In the genomic region with DNA sequence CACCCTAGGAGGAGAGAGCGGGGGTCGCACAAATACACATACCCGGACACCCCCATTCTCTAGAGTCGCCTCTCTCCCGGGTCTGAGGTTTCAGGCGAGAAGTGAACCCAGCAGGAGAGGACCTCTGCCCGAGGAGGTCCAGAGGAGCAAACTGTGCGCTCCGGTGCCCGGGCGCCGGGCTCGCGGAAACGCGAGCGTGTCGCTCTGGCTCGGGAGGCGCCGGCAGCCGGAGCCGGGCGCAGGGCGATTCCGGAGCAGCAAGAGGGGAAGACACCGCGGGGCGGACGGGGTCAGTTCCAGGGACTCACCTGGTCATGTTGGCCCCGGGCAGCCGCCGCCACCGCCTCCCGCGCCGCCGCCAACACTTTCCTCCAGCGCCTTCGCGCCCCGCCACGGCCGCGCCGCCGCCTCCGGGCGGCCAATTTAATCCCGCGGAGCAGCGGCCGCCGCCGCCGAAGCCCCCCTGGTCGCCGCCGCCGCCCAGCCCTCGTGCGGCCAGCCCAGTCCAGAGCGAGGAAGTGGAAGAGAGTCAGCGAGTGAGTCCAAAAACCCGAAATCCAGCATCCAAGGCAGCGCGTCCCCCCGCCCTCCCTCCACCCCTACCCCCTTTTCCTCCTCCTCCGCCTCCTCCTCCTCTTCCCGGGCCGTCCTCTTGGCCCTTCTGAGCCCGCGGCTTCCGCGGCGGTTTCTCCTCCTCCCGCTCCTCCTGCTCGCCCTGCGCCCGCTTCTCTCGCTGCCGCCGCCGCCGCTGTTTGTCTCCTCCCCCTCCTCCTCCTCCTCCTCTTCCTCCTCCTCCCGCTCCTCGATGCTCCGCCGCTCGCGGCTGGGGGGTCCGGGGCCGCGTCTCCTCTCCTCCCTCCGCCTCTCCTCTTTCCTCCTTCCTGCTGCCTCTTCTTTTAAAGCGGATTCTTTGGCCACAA, we compare ENCODE assay signal across 9 cellular contexts.
DNase-seq lines count a peak whose midpoint lies in the region; ATAC-seq, FAIRE-seq and TF ChIP-seq lines count a peak whose summit lies in the region.
"Had no signal": no experiment of that assay in that cellular context is flagged by ENCODE, and none has a peak within 500 bp of the region (broad histone marks: within the 10 kb centered on the region; RNA-seq: fewer than 3 reads in every experiment).

No MANE protein-coding gene starts in this region.

- H4K91ac ChIP-seq in H1 (replicated peaks; ENCODE audit: insufficient read length, low read length): peak overlapping the region; percentile 17
- no peak overlapping the region for H4K91ac ChIP-seq in mesenchymal stem cell (ENCODE audit: low read length)

- TF ChIP-seq POLR2A in H1 (IDR thresholded peaks at IDR 0.05; ENCODE audit: control extremely low read depth in 1 of 2, low read depth in 2 of 2, low read length in 2 of 2) (peak; percentile 31 to 48; a peak in 2 of 3 replicates), suprapubic skin (IDR thresholded peaks at IDR 0.05) (no peak)

- peak; percentile 24 for DNase-seq in A673 (ENCODE audit: low spot score)
- DNase-seq in GM13977 (ENCODE audit: low spot score): peak; percentile 28
- peak; percentile 20 for DNase-seq in SKM-1 (lab: John Stamatoyannopoulos, UW; ENCODE audit: unreplicated experiment)
- DNase-seq in H1 (ENCODE audit: low read depth in 1 of 2, low spot score in 2 of 2): peak; percentile 29 to 83
- DNase-seq in mesenchymal stem cell: peak; percentile 55
- peak in 1 of 2 donors; percentile 55 for DNase-seq in suprapubic skin (ENCODE audit: low spot score in 2 of 2)
- no peak for DNase-seq in OCI-M1 (lab: John Stamatoyannopoulos, UW)

- H3K79me1 ChIP-seq in H1 (ENCODE audit: low read depth, low read length) (no peaks in the 10 kb centered on the region), mesenchymal stem cell (replicated peaks; ENCODE audit: low read length, poor library complexity, severe bottlenecking) (peaks cover 8% of the 10 kb centered on the region)

- peaks cover 97% of the 10 kb centered on the region for H3K27me3 ChIP-seq in A673 (replicated peaks; ENCODE audit: insufficient read depth, low read depth, low read length, poor library complexity)
- no peaks in the 10 kb centered on the region; a peak in 3 of 7 replicates for H3K27me3 ChIP-seq in H1 (replicated peaks in 1 of 4; ENCODE audit: control insufficient read depth in 3 of 4, extremely low read depth in 1 of 4, insufficient read depth in 3 of 4, low read length in 3 of 4)
- peaks cover 0 to 12% of the 10 kb centered on the region in 2 experiments for H3K27me3 ChIP-seq in mesenchymal stem cell (ENCODE audit: control insufficient read depth in 1 of 2, insufficient read depth in 1 of 2, low read length in 2 of 2)
- peaks cover 61% of the 10 kb centered on the region for H3K27me3 ChIP-seq in suprapubic skin

- no peak overlapping the region for H3K14ac ChIP-seq in H1 (ENCODE audit: insufficient read length)
- H3K14ac ChIP-seq in mesenchymal stem cell (ENCODE audit: low read length in 2 of 2): no peak overlapping the region

- intact Hi-C loops in A673 (cut with micrococcal nuclease; ENCODE audit: unreplicated experiment): no loop called here

- H2BK12ac ChIP-seq in H1 (ENCODE audit: low read depth, low read length): 0 out of 2 replicates have a peak overlapping the region, but pooled peaks have one; percentile 29
- peak overlapping the region in 1 of 2 experiments; percentile 88 for H2BK12ac ChIP-seq in mesenchymal stem cell (ENCODE audit: low read length in 2 of 2)

- H3K4me1 ChIP-seq in A673 (ENCODE audit: insufficient read depth, low read length, poor library complexity, severe bottlenecking) (no peaks in the 10 kb centered on the region), H1 (replicated peaks in 1 of 4; ENCODE audit: control insufficient read depth in 3 of 4, insufficient read depth in 4 of 4, low read length in 3 of 4) (peaks cover 2 to 15% (median 8%) of the 10 kb centered on the region in 4 experiments; a peak in 5 of 7 replicates), mesenchymal stem cell (ENCODE audit: control insufficient read depth, insufficient read depth, low read depth, low read length) (peaks cover 7% of the 10 kb centered on the region), suprapubic skin (peaks cover 22% of the 10 kb centered on the region)

- H3K4me2 ChIP-seq in H1 (ENCODE audit: insufficient read depth in 1 of 2, low read depth in 2 of 2, low read length in 2 of 2) (peak overlapping the region; percentile 95 to 97), mesenchymal stem cell (ENCODE audit: low read length, poor library complexity, severe bottlenecking) (peak overlapping the region; percentile 90)

- CTCF ChIA-PET in A673 (lab: Charles Lee) (no interaction called here), H1 (lab: Charles Lee; ENCODE audit: partially characterized antibody) (interaction anchor here (0.7 to 1.9 kb wide), 3 partner anchors 59 to 107 kb away, joined by 3 to 5 read pairs (median 3); no protein-coding TSS in a partner anchor)

- H2BK15ac ChIP-seq in H1 (ENCODE audit: low read length) (no peak overlapping the region), mesenchymal stem cell (ENCODE audit: low read depth, poor library complexity, severe bottlenecking) (peak overlapping the region; percentile 98)

- WGBS in H1 (ENCODE audit: extremely low coverage in 1 of 2, insufficient coverage in 1 of 2, insufficient read length in 1 of 2, insufficient replicate concordance in 2 of 2, low coverage in 1 of 2, low lambda C conversion rate in 2 of 2, missing lambda C conversion rate in 1 of 2), 2 experiments: 2% methylated on average over 50 of the region's 96 CpGs; no CpG with 5 or more reads in 1 of the 2 experiments
- WGBS in mesenchymal stem cell: under 1% methylated on average over 62 of the region's 96 CpGs
- under 1% methylated on average over 63 of the region's 96 CpGs for WGBS in suprapubic skin

- no peaks in the 10 kb centered on the region for H4K20me1 ChIP-seq in H1 (replicated peaks in 1 of 2; ENCODE audit: control insufficient read depth in 1 of 2, insufficient read depth in 2 of 2, low read length in 2 of 2)

- H3K56ac ChIP-seq in H1 (replicated peaks; ENCODE audit: insufficient read length, low read depth, low read length): peak overlapping the region; percentile 90

- peak overlapping the region; percentile 7; the same call in 1 of the 2 replicates for H2BK5ac ChIP-seq in H1 (ENCODE audit: low read depth, low read length)
- no peak overlapping the region for H2BK5ac ChIP-seq in mesenchymal stem cell (ENCODE audit: low read depth, low read length, poor library complexity, severe bottlenecking)

- peak overlapping the region; percentile 40 for H4K5ac ChIP-seq in H1 (ENCODE audit: insufficient read length, low read depth, low read length)

- no peaks in the 10 kb centered on the region for H3K36me3 ChIP-seq in A673 (ENCODE audit: insufficient read depth, low read length, poor library complexity, severe bottlenecking)
- H3K36me3 ChIP-seq in H1 (ENCODE audit: control insufficient read depth in 2 of 4, insufficient read depth in 4 of 4, low read length in 3 of 4): no peaks in the 10 kb centered on the region; a peak in 1 of 8 replicates
- H3K36me3 ChIP-seq in mesenchymal stem cell (ENCODE audit: control insufficient read depth in 1 of 2, insufficient read depth in 2 of 2, low read depth in 1 of 2, low read length in 2 of 2): no peaks in the 10 kb centered on the region
- H3K36me3 ChIP-seq in suprapubic skin: no peaks in the 10 kb centered on the region

- peak overlapping the region; percentile 56 to 89 (median 78) for H3K9ac ChIP-seq in H1 (replicated peaks in 1 of 4; ENCODE audit: extremely low read depth in 1 of 4, low read depth in 3 of 4, low read length in 3 of 4)
- H3K9ac ChIP-seq in mesenchymal stem cell (ENCODE audit: low read length): peak overlapping the region; percentile 84

- H3K27ac ChIP-seq in A673 (ENCODE audit: low read depth, low read length, poor library complexity, severe bottlenecking) (no peak overlapping the region), H1 (ENCODE audit: low read depth, low read length) (peak overlapping the region; percentile 22; the same call in 1 of the 2 replicates), mesenchymal stem cell (ENCODE audit: low read length, poor library complexity, severe bottlenecking) (peak overlapping the region; percentile 10), suprapubic skin (no peak overlapping the region)
- H3K27ac ChIP-seq: epithelial cell of prostate had no signal

- H3K79me2 ChIP-seq in H1 (ENCODE audit: control insufficient read depth in 1 of 2, insufficient read depth in 2 of 2, low read length in 2 of 2): peaks cover 0 to 27% of the 10 kb centered on the region in 2 experiments; a peak in 2 of 4 replicates

- TF ChIP-seq RAD21 in H1 (IDR thresholded peaks at IDR 0.05 in 1 of 2, conservative IDR thresholded peaks at IDR 0.05 in 1 of 2; ENCODE audit: low read depth in 2 of 2, low read length in 2 of 2): peak in 1 of 2 experiments; percentile 5; a peak in 2 of 4 replicates

- BruUV-seq in A673 (replicated peaks; lab: Mats Ljungman, UMichigan): no TSS peak

- no peak overlapping the region for H2AK5ac ChIP-seq in H1 (ENCODE audit: low read depth, low read length)
- no peak overlapping the region for H2AK5ac ChIP-seq in mesenchymal stem cell (ENCODE audit: low read length, severe bottlenecking)

- in situ Hi-C loops in GM13977 (cut with MboI; ENCODE audit: low pct_unique_long_range_greater_than_20kb, low sequenced_read_pairs, unreplicated experiment): no loop called here

- no peak for FAIRE-seq in H1 (lab: Jason Lieb, UNC)

- POLR2A ChIA-PET in A673 (lab: Charles Lee; ENCODE audit: low non-redundant PET): no interaction called here
- POLR2A ChIA-PET in H1 (lab: Charles Lee; ENCODE audit: partially characterized antibody): interaction anchor here (0.7 to 1.4 kb wide), 3 partner anchors 11 to 1056 kb away, joined by 3 to 5 read pairs (median 3); no protein-coding TSS in a partner anchor

- no peak for ATAC-seq in GM21528 (IDR thresholded peaks at IDR 0.05; ENCODE audit: low FRiP score, unreplicated experiment)

- TF ChIP-seq EP300 in H1 (IDR thresholded peaks at IDR 0.05; ENCODE audit: borderline replicate concordance in 1 of 2, low read depth in 2 of 2, low read length in 2 of 2) (no peak), suprapubic skin (IDR thresholded peaks at IDR 0.05) (no peak)

- H3K9me3 ChIP-seq in A673 (ENCODE audit: low read depth, low read length, poor library complexity, severe bottlenecking) (no peaks in the 10 kb centered on the region), H1 (ENCODE audit: insufficient read depth in 2 of 2, low read depth in 1 of 2, low read length in 1 of 2) (no peaks in the 10 kb centered on the region), mesenchymal stem cell (ENCODE audit: control insufficient read depth, low read length) (no peaks in the 10 kb centered on the region), suprapubic skin (no peaks in the 10 kb centered on the region)

- H2BK120ac ChIP-seq in H1 (replicated peaks; ENCODE audit: low read depth, low read length): no peak overlapping the region
- no peak overlapping the region for H2BK120ac ChIP-seq in mesenchymal stem cell (ENCODE audit: low read depth, low read length)

- peak overlapping the region; percentile 59 for H3K4ac ChIP-seq in H1 (replicated peaks; ENCODE audit: insufficient read length, low read depth, low read length)
- no peak overlapping the region for H3K4ac ChIP-seq in mesenchymal stem cell (ENCODE audit: low read depth in 1 of 2, low read length in 2 of 2)

- H2AFZ ChIP-seq in H1 (ENCODE audit: low read length): peak overlapping the region; percentile 84
- H2AFZ ChIP-seq in mesenchymal stem cell (ENCODE audit: low read depth, low read length): peak overlapping the region; percentile 54

- H3K23ac ChIP-seq in H1 (ENCODE audit: insufficient read length): no peak overlapping the region
- H3K23ac ChIP-seq in mesenchymal stem cell (ENCODE audit: low read length in 2 of 2): no peak overlapping the region

- H3K18ac ChIP-seq in H1 (ENCODE audit: extremely low read depth, low read length) (peak overlapping the region; percentile 88; the same call in 1 of the 2 replicates), mesenchymal stem cell (ENCODE audit: low read depth in 1 of 2, low read length in 2 of 2) (peak overlapping the region; percentile 52 to 59)

- TF ChIP-seq CTCF in A673 (conservative IDR thresholded peaks at IDR 0.05; ENCODE audit: low read depth, low read length) (no peak), GM13977 (IDR thresholded peaks at IDR 0.05; ENCODE audit: extremely low read depth, insufficient read depth, missing control alignments) (no peak), H1 (IDR thresholded peaks at IDR 0.05; ENCODE audit: control extremely low read depth in 1 of 3, insufficient read depth in 1 of 3, low read depth in 1 of 3, low read length in 3 of 3) (no peak), suprapubic skin (IDR thresholded peaks at IDR 0.05) (no peak)

- H2BK20ac ChIP-seq in H1 (ENCODE audit: low read length): no peak overlapping the region

- H3K4me3 ChIP-seq in A673 (ENCODE audit: low read depth, low read length, poor library complexity, severe bottlenecking) (peak overlapping the region; percentile 11), H1 (ENCODE audit: extremely low read depth in 1 of 4, insufficient read depth in 2 of 4, low read depth in 3 of 4, low read length in 4 of 4) (peak overlapping the region; percentile 89 to 99 (median 94)), mesenchymal stem cell (ENCODE audit: insufficient read depth in 1 of 2, low read depth in 1 of 2, low read length in 2 of 2) (peak overlapping the region; percentile 87 to 89), suprapubic skin (peak overlapping the region; percentile 54)

- peaks cover 5% of the 10 kb centered on the region; the same call in 1 of the 2 replicates for H3K23me2 ChIP-seq in H1 (ENCODE audit: low read depth, low read length)

- H4K8ac ChIP-seq in H1 (ENCODE audit: extremely low read depth, insufficient read depth, low read length) (peak overlapping the region; percentile 94), mesenchymal stem cell (ENCODE audit: low read length) (peak overlapping the region; percentile 75)

Comparison
In these comparisons a context has a peak if more than half of its experiments do, and no peak if none do; other contexts are left out.
1. H3K27ac ChIP-seq: peak in H1 (single experiment) and mesenchymal stem cell (single experiment); none in A673 (single experiment) and suprapubic skin (single experiment).
2. H3K4me3 ChIP-seq: peak in every context shown above with its lines; median percentile 94 in H1; 88 in mesenchymal stem cell; 54 in suprapubic skin; 11 in A673.
3. POLR2A ChIP-seq: peak in H1 (2 of 2); none in suprapubic skin (0 of 2).